22 cellular contexts compared by ENCODE assay signal in genomic region chr2:112272669-112273068, GRCh38.
"Had no signal": no experiment of that assay in that cellular context is flagged by ENCODE, and none has a peak within 500 bp of the region (broad histone marks: within the 10 kb centered on the region; RNA-seq: fewer than 3 reads in every experiment).

No MANE protein-coding gene starts in this region.

- H3K9me3 ChIP-seq: mucosa of descending colon, pancreas, stomach, thoracic aorta had no signal

- H3K27me3 Mint-ChIP-seq: activated CD4-positive, alpha-beta T cell treated with anti-CD3 and anti-CD28 coated beads for 36 hours; activated CD8-positive, alpha-beta T cell treated with anti-CD3 and anti-CD28 coated beads for 36 hours; activated T-helper 17 cell treated with anti-CD3 and anti-CD28 coated beads, Interleukin-2, amount 50 U/mL, for 72 hours; naive thymus-derived CD8-positive, alpha-beta T cell had no signal

- H3K4me3 ChIP-seq: lung, mucosa of descending colon, pancreas, stomach, thoracic aorta had no signal

- H3K36me3 ChIP-seq: brain microvascular endothelial cell, pancreas, stomach, thoracic aorta had no signal

- H3K4me1 Mint-ChIP-seq: activated T-helper 17 cell treated with anti-CD3 and anti-CD28 coated beads, Interleukin-2, amount 50 U/mL, for 72 hours had no signal

- H3K4me3 Mint-ChIP-seq: activated CD4-positive, alpha-beta T cell treated with anti-CD3 and anti-CD28 coated beads for 36 hours; activated CD8-positive, alpha-beta T cell treated with anti-CD3 and anti-CD28 coated beads for 36 hours; activated T-helper 17 cell treated with anti-CD3 and anti-CD28 coated beads, Interleukin-2, amount 50 U/mL, for 72 hours had no signal

- ATAC-seq: activated CD4-positive, alpha-beta T cell treated with anti-CD3 and anti-CD28 coated beads for 36 hours; activated CD8-positive, alpha-beta T cell treated with anti-CD3 and anti-CD28 coated beads for 36 hours; activated T-helper 17 cell treated with anti-CD3 and anti-CD28 coated beads, Interleukin-2, amount 50 U/mL, for 72 hours; esophagus mucosa; left cardiac atrium; mucosa of descending colon; naive thymus-derived CD8-positive, alpha-beta T cell; pancreas had no signal

- FAIRE-seq: pancreas, urothelium cell line had no signal

- H3K27me3 ChIP-seq: brain microvascular endothelial cell, pancreas, stomach had no signal

- DNase-seq: activated CD4-positive, alpha-beta T cell treated with anti-CD3 and anti-CD28 coated beads for 36 hours; activated CD8-positive, alpha-beta memory T cell treated with anti-CD3 and anti-CD28 coated beads, Interleukin-2, amount 50 U/mL, for 4 hours; activated CD8-positive, alpha-beta T cell treated with anti-CD3 and anti-CD28 coated beads for 36 hours; activated naive CD4-positive, alpha-beta T cell treated with anti-CD3 and anti-CD28 coated beads, Interleukin-2, amount 50 U/mL, for 16 hours; amygdala; brain microvascular endothelial cell; dermis blood vessel endothelial cell; immature natural killer cell; left cardiac atrium; mucosa of descending colon; naive thymus-derived CD8-positive, alpha-beta T cell; pancreas; stimulated activated CD4-positive, alpha-beta T cell treated with anti-CD3 and anti-CD28 coated beads, Interleukin-15, amount 100 ng/mL, for 24 hours; stimulated activated CD4-positive, alpha-beta T cell treated with anti-CD3 and anti-CD28 coated beads, Interleukin-4, amount 100 ng/mL, for 4 hours; stomach had no signal

- H3K27ac ChIP-seq: brain microvascular endothelial cell, pancreas, stomach, thoracic aorta, VCaP had no signal

- H3K27ac Mint-ChIP-seq: activated CD4-positive, alpha-beta T cell treated with anti-CD3 and anti-CD28 coated beads for 36 hours; activated CD8-positive, alpha-beta T cell treated with anti-CD3 and anti-CD28 coated beads for 36 hours; activated T-helper 17 cell treated with anti-CD3 and anti-CD28 coated beads, Interleukin-2, amount 50 U/mL, for 72 hours; T-helper 2 cell treated with Interferon-gamma antibody and Interleukin-4, amounts not matched to agents 5 μg/mL and 100 μg/mL, for 36 hours had no signal
